1 cellular context compared by ENCODE assay signal in genomic region chr9:69811329-69811989, GRCh38.
TF ChIP-seq lines count a peak whose summit lies in the region.

No MANE protein-coding gene starts in this region.

TF ChIP-seq in A549, 52 proteins besides CTCF, POLR2A, EP300 and RAD21:
- TF ChIP-seq NFE2L2 (conservative IDR thresholded peaks at IDR 0.05; ENCODE audit: low read length) (0 out of 2 replicates have a peak, but pooled peaks have one; percentile 20), ZC3H11A (IDR thresholded peaks at IDR 0.05) (no peak)
